Comparison of ENCODE assay signal across 10 cellular contexts in genomic region chr3:81723732-81724313, GRCh38. TPM values are rescaled to one million over a fixed set of nuclear protein-coding genes. Genes with fewer than 3 reads are reported as not detected.
DNase-seq lines count a peak whose midpoint lies in the region; ATAC-seq and TF ChIP-seq lines count a peak whose summit lies in the region.
"Had no signal": no experiment of that assay in that cellular context is flagged by ENCODE, and none has a peak within 500 bp of the region (broad histone marks: within the 10 kb centered on the region; RNA-seq: fewer than 3 reads in every experiment).

No MANE protein-coding gene starts in this region.

- TF ChIP-seq POLR2A in right lobe of liver (IDR thresholded peaks at IDR 0.05) (no peak), prostate gland (IDR thresholded peaks at IDR 0.05) (no peak)

- H3K9me3 ChIP-seq in BLaER1 = no peaks in the 10 kb centered on the region
- no peaks in the 10 kb centered on the region for H3K9me3 ChIP-seq in right lobe of liver
- H3K9me3 ChIP-seq in prostate gland = no peaks in the 10 kb centered on the region
- H3K9me3 ChIP-seq: gastroesophageal sphincter had no signal

- intact Hi-C loops in right lobe of liver (cut with DNase I) = no loop called here
- intact Hi-C loops in prostate gland (cut with DNase I) = no loop called here

- no peak overlapping the region for H3K9ac ChIP-seq in BLaER1

- peak overlapping the region; percentile 23; the same call in 1 of the 2 replicates for H3K4me2 ChIP-seq in BLaER1

- TF ChIP-seq CTCF in brain microvascular endothelial cell (IDR thresholded peaks at IDR 0.05; ENCODE audit: low read depth, low read length, missing control alignments) = no peak
- TF ChIP-seq CTCF in right lobe of liver (IDR thresholded peaks at IDR 0.05) = no peak
- TF ChIP-seq CTCF in prostate gland (IDR thresholded peaks at IDR 0.05) = no peak

- peaks cover 7% of the 10 kb centered on the region; the same call in 1 of the 2 replicates for H3K36me3 ChIP-seq in BLaER1
- no peaks in the 10 kb centered on the region for H3K36me3 ChIP-seq in brain microvascular endothelial cell (replicated peaks)
- H3K36me3 ChIP-seq in right lobe of liver = no peaks in the 10 kb centered on the region
- H3K36me3 ChIP-seq in prostate gland = no peaks in the 10 kb centered on the region
- H3K36me3 ChIP-seq: gastroesophageal sphincter had no signal

- H3K27ac ChIP-seq in BLaER1 (peak overlapping the region; percentile 7), brain microvascular endothelial cell (peak overlapping the region; percentile 69), right lobe of liver (peak overlapping the region in 1 of 3 donors; percentile 21), prostate gland (no peak overlapping the region)
- H3K27ac ChIP-seq: gastroesophageal sphincter had no signal

- in situ Hi-C loops in brain microvascular endothelial cell (cut with HindIII; ENCODE audit: low pct_ligation_motif_present, low sequenced_read_pairs) = no loop called here

- no peaks in the 10 kb centered on the region for H3K27me3 ChIP-seq in BLaER1
- no peaks in the 10 kb centered on the region for H3K27me3 ChIP-seq in brain microvascular endothelial cell (replicated peaks)
- H3K27me3 ChIP-seq in right lobe of liver = no peaks in the 10 kb centered on the region
- H3K27me3 ChIP-seq in prostate gland (replicated peaks; ENCODE audit: insufficient read depth) = no peaks in the 10 kb centered on the region
- H3K27me3 ChIP-seq: gastroesophageal sphincter had no signal

- H3K4me1 ChIP-seq in BLaER1 (peaks cover 30% of the 10 kb centered on the region), right lobe of liver (peaks cover 0 to 33% (median 4%) of the 10 kb centered on the region in 4 donors), prostate gland (replicated peaks) (no peaks in the 10 kb centered on the region)

- DNase-seq in HPDE6-E6E7 (ENCODE audit: extremely low spot score) (peak; percentile 3), brain microvascular endothelial cell (peak; percentile 68), right lobe of liver (no peak), prostate gland (ENCODE audit: low spot score) (no peak), NCI-H2081 treated with DMSO at 0.1 percent for 48 hours (lab: John Stamatoyannopoulos, UW) (no peak)
- no peak for DNase-seq in stimulated activated CD4-positive, alpha-beta T cell treated with anti-CD3 and anti-CD28 coated beads, Interleukin-2, amount 100 ng/mL, for 24 hours
- DNase-seq: NCI-H1048 had no signal

- no peak overlapping the region for H3K4me3 ChIP-seq in BLaER1
- H3K4me3 ChIP-seq in brain microvascular endothelial cell (ENCODE audit: low read depth, low read length) = no peak overlapping the region
- H3K4me3 ChIP-seq in right lobe of liver = no peak overlapping the region
- no peak overlapping the region for H3K4me3 ChIP-seq in prostate gland
- H3K4me3 ChIP-seq: gastroesophageal sphincter had no signal

- H4K20me1 ChIP-seq in BLaER1 = peaks cover 11% of the 10 kb centered on the region

- WGBS in right lobe of liver (ENCODE audit: insufficient coverage, low coverage, low lambda C conversion rate, missing lambda C conversion rate) = 37% methylated on average over 4 of the region's 4 CpGs
- 78% methylated on average over 4 of the region's 4 CpGs for WGBS in prostate gland

- ATAC-seq in right lobe of liver (peak; percentile 65 to 86 (median 79)), HG03095 (IDR thresholded peaks at IDR 0.05; ENCODE audit: unreplicated experiment) (no peak)
- ATAC-seq: gastroesophageal sphincter had no signal

RNA-seq across cellular contexts. Expression of gene GBE1, which starts 37.6 kb away (rescaled TPM):
- total RNA-seq in right lobe of liver = 10 to 100 TPM; 27.3 to 66.0 (median 57.3) TPM
- 10 to 100 TPM; 15.8 to 18.3 TPM for total RNA-seq in prostate gland

Comparison
In these comparisons a context has a peak if more than half of its experiments do, and no peak if none do; other contexts are left out.
1. H3K27ac ChIP-seq: peak in BLaER1 (single experiment) and brain microvascular endothelial cell (single experiment); none in prostate gland (0 of 2).
2. DNase-seq: peak in HPDE6-E6E7 (single experiment) and brain microvascular endothelial cell (single experiment); none in right lobe of liver (0 of 3), stimulated activated CD4-positive, alpha-beta T cell treated with anti-CD3 and anti-CD28 coated beads, Interleukin-2, amount 100 ng/mL, for 24 hours (0 of 2), prostate gland (single experiment) and NCI-H2081 treated with DMSO at 0.1 percent for 48 hours (single experiment).